12 cellular contexts compared by ENCODE assay signal in the genomic region with DNA sequence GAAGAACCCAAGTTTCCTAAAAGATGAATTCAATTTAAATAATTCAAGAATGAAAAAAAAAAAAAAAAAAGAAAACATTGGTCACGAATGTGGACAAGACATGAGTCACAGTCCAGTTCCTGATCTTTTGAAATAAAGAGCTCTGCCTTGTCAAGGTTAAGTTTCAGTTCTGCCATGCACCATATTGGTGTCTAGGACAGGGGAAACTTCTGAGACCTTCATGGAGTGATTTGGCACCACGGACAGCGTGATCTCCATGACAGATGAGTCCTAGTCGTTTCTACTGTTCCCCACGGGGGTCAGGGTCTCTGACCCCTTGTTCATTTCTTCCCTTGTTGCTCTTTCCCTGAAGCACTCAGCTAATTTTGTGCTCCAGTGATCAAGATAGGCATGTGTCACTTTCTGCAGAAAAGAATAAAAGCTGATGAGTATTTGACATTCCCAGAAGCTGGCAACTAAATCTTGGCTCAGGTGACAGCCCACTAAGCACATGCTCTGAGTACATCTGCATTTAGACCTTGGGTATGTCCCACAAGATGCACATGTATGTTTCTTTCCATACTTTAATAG.
DNase-seq lines count a peak whose midpoint lies in the region; TF ChIP-seq lines count a peak whose summit lies in the region.
"Had no signal": no experiment of that assay in that cellular context is flagged by ENCODE, and none has a peak within 500 bp of the region (broad histone marks: within the 10 kb centered on the region; RNA-seq: fewer than 3 reads in every experiment).

No MANE protein-coding gene starts in this region.

- DNase-seq in Daoy (ENCODE audit: low read depth) = peak; percentile 16
- DNase-seq in HT1080 (ENCODE audit: low read depth) = peak; percentile 8
- DNase-seq in adrenal gland = peak in 4 of 7 donors; percentile 18 to 49 (median 22)
- peak; percentile 31 for DNase-seq in kidney tubule cell (ENCODE audit: low spot score)
- no peak for DNase-seq in activated effector memory CD4-positive, alpha-beta T cell treated with Interleukin-2 at 50 U/mL for 16 hours
- DNase-seq in posterior cingulate gyrus = no peak
- no peak for DNase-seq in NCI-H2029 treated with DMSO at 0.1 percent for 48 hours (lab: John Stamatoyannopoulos, UW)
- DNase-seq: C1 segment of cervical spinal cord, H9, NCI-H1092 treated with DMSO at 0.1 percent for 48 hours, NCI-H510A treated with DMSO at 0.1 percent for 48 hours, NCI-H82 had no signal

- no peaks in the 10 kb centered on the region for H3K4me1 ChIP-seq in adrenal gland (replicated peaks in 1 of 2)

- no peak for TF ChIP-seq POLR2A in adrenal gland (IDR thresholded peaks at IDR 0.05)

- H3K9me3 ChIP-seq in adrenal gland (replicated peaks in 1 of 3) = no peaks in the 10 kb centered on the region

- 19 to 36% (median 23%) methylated on average over 5 of the region's 5 CpGs for WGBS in adrenal gland, 4 donors

- H3K4me3 ChIP-seq in adrenal gland = no peak overlapping the region

- intact Hi-C loops in adrenal gland (cut with DNase I) = no loop called here
- intact Hi-C loops in posterior cingulate gyrus (cut with DNase I) = no loop called here

- H3K27me3 ChIP-seq in adrenal gland = no peaks in the 10 kb centered on the region

- no peak for TF ChIP-seq CTCF in adrenal gland (IDR thresholded peaks at IDR 0.05)

- H3K27ac ChIP-seq in adrenal gland = no peak overlapping the region

- H3K36me3 ChIP-seq in adrenal gland (replicated peaks in 1 of 2) = no peaks in the 10 kb centered on the region

Comparison
In these comparisons a context has a peak if more than half of its experiments do, and no peak if none do; other contexts are left out.
1. DNase-seq: peak in Daoy (single experiment), HT1080 (single experiment), adrenal gland (4 of 7) and kidney tubule cell (single experiment); none in activated effector memory CD4-positive, alpha-beta T cell treated with Interleukin-2 at 50 U/mL for 16 hours (single experiment), posterior cingulate gyrus (0 of 10) and NCI-H2029 treated with DMSO at 0.1 percent for 48 hours (single experiment).